Comparison of ENCODE assay signal across 1 cellular context in the genomic region with DNA sequence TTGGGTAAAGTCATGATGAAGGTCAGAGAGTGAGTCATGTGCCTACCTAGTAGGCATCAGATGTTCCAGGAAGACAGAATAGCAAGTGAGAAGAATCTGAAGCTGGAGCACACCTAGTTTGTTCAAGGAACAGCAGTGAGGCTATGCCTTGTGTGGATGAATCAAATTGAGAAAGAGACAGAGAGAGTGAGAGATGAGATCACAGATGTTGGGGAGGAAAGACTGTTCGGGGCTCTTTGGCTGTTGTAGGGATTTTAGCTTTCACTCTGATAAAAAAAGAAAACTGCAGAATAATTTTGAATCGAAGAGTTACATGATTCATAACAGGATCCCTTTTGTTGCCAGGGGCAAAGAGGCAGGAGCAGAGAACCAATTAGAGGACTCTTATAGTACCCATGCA.
TF ChIP-seq lines count a peak whose summit lies in the region.

No MANE protein-coding gene starts in this region.

TF ChIP-seq in GM12878, 131 proteins besides CTCF, POLR2A, EP300 and RAD21 (continued from another document):
- TF ChIP-seq, protein P1, sequence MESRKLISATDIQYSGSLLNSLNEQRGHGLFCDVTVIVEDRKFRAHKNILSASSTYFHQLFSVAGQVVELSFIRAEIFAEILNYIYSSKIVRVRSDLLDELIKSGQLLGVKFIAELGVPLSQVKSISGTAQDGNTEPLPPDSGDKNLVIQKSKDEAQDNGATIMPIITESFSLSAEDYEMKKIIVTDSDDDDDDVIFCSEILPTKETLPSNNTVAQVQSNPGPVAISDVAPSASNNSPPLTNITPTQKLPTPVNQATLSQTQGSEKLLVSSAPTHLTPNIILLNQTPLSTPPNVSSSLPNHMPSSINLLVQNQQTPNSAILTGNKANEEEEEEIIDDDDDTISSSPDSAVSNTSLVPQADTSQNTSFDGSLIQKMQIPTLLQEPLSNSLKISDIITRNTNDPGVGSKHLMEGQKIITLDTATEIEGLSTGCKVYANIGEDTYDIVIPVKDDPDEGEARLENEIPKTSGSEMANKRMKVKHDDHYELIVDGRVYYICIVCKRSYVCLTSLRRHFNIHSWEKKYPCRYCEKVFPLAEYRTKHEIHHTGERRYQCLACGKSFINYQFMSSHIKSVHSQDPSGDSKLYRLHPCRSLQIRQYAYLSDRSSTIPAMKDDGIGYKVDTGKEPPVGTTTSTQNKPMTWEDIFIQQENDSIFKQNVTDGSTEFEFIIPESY (IDR thresholded peaks at IDR 0.05), result no peak
